In genomic region chrX:134760671-134761070, GRCh38 we compare ENCODE assay signal across 15 cellular contexts. TPM values are rescaled to one million over a fixed set of nuclear protein-coding genes. Genes with fewer than 3 reads are reported as not detected.
A peak's percentile ranks its signal among the peaks of the same experiment; 100 is the strongest.
DNase-seq lines count a peak whose midpoint lies in the region; ATAC-seq and TF ChIP-seq lines count a peak whose summit lies in the region.
"Had no signal": no experiment of that assay in that cellular context is flagged by ENCODE, and none has a peak within 500 bp of the region (broad histone marks: within the 10 kb centered on the region; RNA-seq: fewer than 3 reads in every experiment).

No MANE protein-coding gene starts in this region.

- H3K4me3 ChIP-seq in heart left ventricle = no peak overlapping the region
- H3K4me3 ChIP-seq in left ventricle myocardium inferior = no peak overlapping the region
- no peak overlapping the region for H3K4me3 ChIP-seq in fibroblast of mammary gland (ENCODE audit: control insufficient read depth, low read depth, low read length)

- no peak for TF ChIP-seq POLR2A in heart left ventricle (IDR thresholded peaks at IDR 0.05)

- peak in 1 of 5 donors; percentile 17 for DNase-seq in heart left ventricle
- no peak for DNase-seq in left ventricle myocardium inferior
- DNase-seq in WTC11 (ENCODE audit: low spot score) = no peak
- peak; percentile 35 for DNase-seq in fibroblast of mammary gland (ENCODE audit: low read depth)
- no peak for DNase-seq in sciatic nerve (ENCODE audit: low spot score)
- no peak for DNase-seq in naive thymus-derived CD8-positive, alpha-beta T cell
- DNase-seq in amygdala (lab: John Stamatoyannopoulos, UW) = no peak
- no peak for DNase-seq in GM19238 (ENCODE audit: insufficient read length, low spot score)
- DNase-seq: 8988T, C1 segment of cervical spinal cord, KBM-7, NCI-H1048, NCI-H146, NCI-H2107 had no signal

- WGBS in heart left ventricle, 4 donors = 48 to 71% (median 54%) methylated on average over 5 of the region's 5 CpGs

- H3K36me3 ChIP-seq in heart left ventricle = no peaks in the 10 kb centered on the region
- H3K36me3 ChIP-seq in left ventricle myocardium inferior = no peaks in the 10 kb centered on the region

- no peaks in the 10 kb centered on the region for H3K4me1 ChIP-seq in heart left ventricle
- H3K4me1 ChIP-seq in left ventricle myocardium inferior = no peaks in the 10 kb centered on the region

- no peaks in the 10 kb centered on the region for H3K27me3 Mint-ChIP-seq in WTC11 (ENCODE audit: low read depth)
- H3K27me3 Mint-ChIP-seq in naive thymus-derived CD8-positive, alpha-beta T cell = no peaks in the 10 kb centered on the region

- H3K27ac ChIP-seq in heart left ventricle = no peak overlapping the region
- H3K27ac ChIP-seq in left ventricle myocardium inferior (replicated peaks) = no peak overlapping the region

- H3K9me3 ChIP-seq in heart left ventricle (no peaks in the 10 kb centered on the region), left ventricle myocardium inferior (replicated peaks) (no peaks in the 10 kb centered on the region)

- no peak overlapping the region for H3K4me3 Mint-ChIP-seq in WTC11
- no peak overlapping the region for H3K4me3 Mint-ChIP-seq in naive thymus-derived CD8-positive, alpha-beta T cell

- H3K27ac Mint-ChIP-seq in WTC11 = peak overlapping the region; percentile 76
- H3K27ac Mint-ChIP-seq in naive thymus-derived CD8-positive, alpha-beta T cell = no peak overlapping the region

- ATAC-seq in heart left ventricle (peak in 3 of 4 donors; percentile 13 to 34 (median 34)), WTC11 (no peak), sciatic nerve (peak; percentile 74)
- ATAC-seq in naive thymus-derived CD8-positive, alpha-beta T cell = no peak
- ATAC-seq: HCT116 had no signal

- H3K4me1 Mint-ChIP-seq in WTC11 = peaks cover 13% of the 10 kb centered on the region
- H3K4me1 Mint-ChIP-seq in naive thymus-derived CD8-positive, alpha-beta T cell = no peaks in the 10 kb centered on the region

- intact Hi-C loops in heart left ventricle (cut with DNase I) = no loop called here
- intact Hi-C loops in left ventricle myocardium inferior (cut with micrococcal nuclease) = no loop called here
- intact Hi-C loops in sciatic nerve (cut with DNase I) = no loop called here

- POLR2A ChIA-PET in WTC11 (lab: Charles Lee) = no interaction called here
- POLR2A ChIA-PET in naive thymus-derived CD8-positive, alpha-beta T cell (lab: Charles Lee) = no interaction called here

- CTCF ChIA-PET in WTC11 (lab: Charles Lee) = interaction anchor here (0.6 to 1.3 kb wide), 3 partner anchors 75 to 537 kb away, joined by 3 to 11 read pairs (median 5); no protein-coding TSS in a partner anchor

- H3K9me3 Mint-ChIP-seq in WTC11 = peaks cover 5% of the 10 kb centered on the region; the same call in 1 of the 2 replicates
- peaks cover 0 to 4% (median 0%) of the 10 kb centered on the region in 9 donors for H3K9me3 Mint-ChIP-seq in naive thymus-derived CD8-positive, alpha-beta T cell

- TF ChIP-seq CTCF in heart left ventricle (IDR thresholded peaks at IDR 0.05) = no peak
- TF ChIP-seq CTCF in left ventricle myocardium inferior (IDR thresholded peaks at IDR 0.05; ENCODE audit: borderline replicate concordance) = no peak
- TF ChIP-seq CTCF in WTC11 (IDR thresholded peaks at IDR 0.05) = no peak
- TF ChIP-seq CTCF in fibroblast of mammary gland (conservative IDR thresholded peaks at IDR 0.05; ENCODE audit: control insufficient read depth, insufficient read depth, low read depth, low read length) = no peak

- H3K36me3 Mint-ChIP-seq in WTC11 = no peaks in the 10 kb centered on the region
- no peaks in the 10 kb centered on the region for H3K36me3 Mint-ChIP-seq in naive thymus-derived CD8-positive, alpha-beta T cell

- H3K27me3 ChIP-seq in heart left ventricle (peaks cover 0 to 7% (median 0%) of the 10 kb centered on the region in 9 donors), left ventricle myocardium inferior (ENCODE audit: low read depth) (no peaks in the 10 kb centered on the region)

TF ChIP-seq in WTC11, 78 proteins besides CTCF, POLR2A, EP300 and RAD21:
- TF ChIP-seq OVOL2 (CRISPR knock-in tag; IDR thresholded peaks at IDR 0.05; ENCODE audit: borderline replicate concordance) = no peak
- TF ChIP-seq CREM (CRISPR knock-in tag; IDR thresholded peaks at IDR 0.05) = no peak
- no peak for TF ChIP-seq RELA (CRISPR knock-in tag; IDR thresholded peaks at IDR 0.05; ENCODE audit: borderline replicate concordance)
- TF ChIP-seq GABPB1 (CRISPR knock-in tag; IDR thresholded peaks at IDR 0.05) = no peak
- no peak for TF ChIP-seq NR3C1 (CRISPR knock-in tag; conservative IDR thresholded peaks at IDR 0.05; ENCODE audit: low read depth)
- TF ChIP-seq, protein P1, sequence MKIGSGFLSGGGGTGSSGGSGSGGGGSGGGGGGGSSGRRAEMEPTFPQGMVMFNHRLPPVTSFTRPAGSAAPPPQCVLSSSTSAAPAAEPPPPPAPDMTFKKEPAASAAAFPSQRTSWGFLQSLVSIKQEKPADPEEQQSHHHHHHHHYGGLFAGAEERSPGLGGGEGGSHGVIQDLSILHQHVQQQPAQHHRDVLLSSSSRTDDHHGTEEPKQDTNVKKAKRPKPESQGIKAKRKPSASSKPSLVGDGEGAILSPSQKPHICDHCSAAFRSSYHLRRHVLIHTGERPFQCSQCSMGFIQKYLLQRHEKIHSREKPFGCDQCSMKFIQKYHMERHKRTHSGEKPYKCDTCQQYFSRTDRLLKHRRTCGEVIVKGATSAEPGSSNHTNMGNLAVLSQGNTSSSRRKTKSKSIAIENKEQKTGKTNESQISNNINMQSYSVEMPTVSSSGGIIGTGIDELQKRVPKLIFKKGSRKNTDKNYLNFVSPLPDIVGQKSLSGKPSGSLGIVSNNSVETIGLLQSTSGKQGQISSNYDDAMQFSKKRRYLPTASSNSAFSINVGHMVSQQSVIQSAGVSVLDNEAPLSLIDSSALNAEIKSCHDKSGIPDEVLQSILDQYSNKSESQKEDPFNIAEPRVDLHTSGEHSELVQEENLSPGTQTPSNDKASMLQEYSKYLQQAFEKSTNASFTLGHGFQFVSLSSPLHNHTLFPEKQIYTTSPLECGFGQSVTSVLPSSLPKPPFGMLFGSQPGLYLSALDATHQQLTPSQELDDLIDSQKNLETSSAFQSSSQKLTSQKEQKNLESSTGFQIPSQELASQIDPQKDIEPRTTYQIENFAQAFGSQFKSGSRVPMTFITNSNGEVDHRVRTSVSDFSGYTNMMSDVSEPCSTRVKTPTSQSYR (CRISPR knock-in tag; IDR thresholded peaks at IDR 0.05) = no peak

RNA-seq across cellular contexts. Expression of gene PABIR2, which starts 36.3 kb away (rescaled TPM):
- total RNA-seq in heart left ventricle (10 to 100 TPM in 8 of 9 donors, 1 to 10 TPM in 1; 6.9 to 19.4 (median 13.5) TPM), left ventricle myocardium inferior (12.3 TPM), WTC11 (2021) (34.0 to 34.3 TPM (median 34.0 TPM) in 3 replicates), sciatic nerve (22.1 TPM)
- polyA plus RNA-seq in heart left ventricle = 10 to 100 TPM in 1 of 2 donors, 1 to 10 TPM in 1; 9.7 to 16.5 TPM
- 10 to 100 TPM; 43.2 to 46.1 TPM for total RNA-seq in naive thymus-derived CD8-positive, alpha-beta T cell
- 1 to 10 TPM; 6.6 to 8.3 (median 7.9) TPM for polyA plus RNA-seq in naive thymus-derived CD8-positive, alpha-beta T cell

Comparison
In these comparisons a context has a peak if more than half of its experiments do, and no peak if none do; other contexts are left out.
1. ATAC-seq: peak in heart left ventricle (3 of 4) and sciatic nerve (single experiment); none in WTC11 (single experiment) and naive thymus-derived CD8-positive, alpha-beta T cell (0 of 2).